16 cellular contexts compared by ENCODE assay signal in the genomic region with DNA sequence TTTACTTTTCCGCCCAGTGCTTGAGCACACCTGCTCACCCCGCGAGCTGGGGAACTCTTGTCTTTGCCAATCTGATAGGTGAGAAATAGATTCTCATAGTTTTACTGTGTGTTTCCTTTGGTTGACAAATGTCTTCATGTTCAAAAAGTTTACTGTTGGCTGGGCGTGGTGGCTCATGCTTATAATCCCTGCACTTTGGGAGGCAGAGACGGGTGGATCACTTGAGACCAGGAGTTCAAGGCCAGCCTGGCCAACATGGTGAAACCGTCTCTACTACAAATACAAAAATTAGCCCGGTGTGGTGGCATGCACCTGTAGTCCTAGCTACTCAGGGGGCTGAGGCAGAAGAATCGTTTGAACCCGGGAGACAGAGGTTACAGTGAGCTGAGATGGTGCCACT. TPM values are rescaled to one million over a fixed set of nuclear protein-coding genes. Genes with fewer than 3 reads are reported as not detected.
DNase-seq lines count a peak whose midpoint lies in the region; ATAC-seq, FAIRE-seq and TF ChIP-seq lines count a peak whose summit lies in the region.
"Had no signal": no experiment of that assay in that cellular context is flagged by ENCODE, and none has a peak within 500 bp of the region (broad histone marks: within the 10 kb centered on the region; RNA-seq: fewer than 3 reads in every experiment).

No MANE protein-coding gene starts in this region.

- intact Hi-C loops in HepG2 (cut with micrococcal nuclease; ENCODE audit: unreplicated experiment): loop anchor here (5.0 kb wide), 1 partner anchor 296 kb away; no protein-coding TSS in a partner anchor
- intact Hi-C loops in right lobe of liver (cut with DNase I): loop anchor here (5.0 to 10.0 kb wide), 4 partner anchors 227 to 386 kb away; a partner anchor contains a TSS
- intact Hi-C loops in PC-3 (cut with micrococcal nuclease): loop anchor here (1.0 kb wide), 1 partner anchor 314 kb away; no protein-coding TSS in a partner anchor
- intact Hi-C loops in endothelial cell of umbilical vein (cut with micrococcal nuclease): loop anchor here (5.0 kb wide), 1 partner anchor 626 kb away; no protein-coding TSS in a partner anchor

- ATAC-seq in HepG2: no peak
- no peak for ATAC-seq in right lobe of liver
- no peak for ATAC-seq in PC-3
- no peak for ATAC-seq in stimulated activated naive B cell treated with anti-CD40 and anti-IgM and Interleukin-4, amounts not matched to agents 10 μg/mL and 1 μg/mL and 100 μg/mL, for 72 hours (replicated peaks)
- no peak for ATAC-seq in HG02763 (IDR thresholded peaks at IDR 0.05; ENCODE audit: unreplicated experiment)

- BruUV-seq in HepG2 (replicated peaks; lab: Mats Ljungman, UMichigan) (no TSS peak), PC-3 (replicated peaks; lab: Mats Ljungman, UMichigan) (no TSS peak), endothelial cell of umbilical vein (replicated peaks; lab: Mats Ljungman, UMichigan) (no TSS peak)

- H3K27ac Mint-ChIP-seq in stimulated activated naive B cell treated with anti-CD40 and anti-IgM and Interleukin-4, amounts not matched to agents 10 μg/mL and 1 μg/mL and 100 μg/mL, for 72 hours: peak overlapping the region; percentile 14
- H3K27ac Mint-ChIP-seq: B cell had no signal

- peaks cover 18 to 28% of the 10 kb centered on the region in 2 donors for H3K36me3 Mint-ChIP-seq in stimulated activated naive B cell treated with anti-CD40 and anti-IgM and Interleukin-4, amounts not matched to agents 10 μg/mL and 1 μg/mL and 100 μg/mL, for 72 hours

- no peak overlapping the region for H2AFZ ChIP-seq in HepG2 (ENCODE audit: low read length)
- no peak overlapping the region for H2AFZ ChIP-seq in PC-3 (ENCODE audit: low read length)
- H2AFZ ChIP-seq in endothelial cell of umbilical vein (ENCODE audit: low read depth, low read length): no peak overlapping the region
- H2AFZ ChIP-seq: GM23248 had no signal

- FAIRE-seq in HepG2 (lab: Jason Lieb, UNC): peak; percentile 91
- FAIRE-seq in endothelial cell of umbilical vein (lab: Jason Lieb, UNC): peak; percentile 18
- no peak for FAIRE-seq in H54 (lab: Jason Lieb, UNC)

- no peaks in the 10 kb centered on the region for H4K20me1 ChIP-seq in HepG2 (ENCODE audit: insufficient read depth, low read length)
- peaks cover 32% of the 10 kb centered on the region for H4K20me1 ChIP-seq in PC-3 (ENCODE audit: low read length)
- H4K20me1 ChIP-seq in endothelial cell of umbilical vein (replicated peaks; ENCODE audit: control insufficient read depth, extremely low read depth, insufficient read depth, low read length): no peaks in the 10 kb centered on the region

- H3K4me3 Mint-ChIP-seq in stimulated activated naive B cell treated with anti-CD40 and anti-IgM and Interleukin-4, amounts not matched to agents 10 μg/mL and 1 μg/mL and 100 μg/mL, for 72 hours: no peak overlapping the region
- H3K4me3 Mint-ChIP-seq: B cell had no signal

- H3K36me3 ChIP-seq in HepG2 (replicated peaks in 1 of 2; ENCODE audit: control insufficient read depth in 1 of 2, insufficient read depth in 2 of 2, low read length in 2 of 2) (peaks cover 16 to 36% of the 10 kb centered on the region in 2 experiments), right lobe of liver (peaks cover 0 to 33% (median 16%) of the 10 kb centered on the region in 4 donors), PC-3 (ENCODE audit: low read depth, low read length) (peaks cover 32% of the 10 kb centered on the region), endothelial cell of umbilical vein (ENCODE audit: control insufficient read depth in 2 of 2, extremely low read depth in 1 of 2, insufficient read depth in 2 of 2, low read length in 2 of 2) (peaks cover 15 to 18% of the 10 kb centered on the region in 2 experiments)

- peaks cover 25% of the 10 kb centered on the region for H3F3A ChIP-seq in PC-3 (ENCODE audit: low read length, unreplicated experiment)

- no peak overlapping the region for H3K27ac ChIP-seq in HepG2 (ENCODE audit: extremely low read length, insufficient read depth, low read length)
- H3K27ac ChIP-seq in right lobe of liver: no peak overlapping the region
- peak overlapping the region; percentile 18 for H3K27ac ChIP-seq in PC-3 (ENCODE audit: low read length)
- no peak overlapping the region for H3K27ac ChIP-seq in endothelial cell of umbilical vein (ENCODE audit: insufficient read depth, low read depth, low read length)
- H3K27ac ChIP-seq: GM23248 had no signal

- no peaks in the 10 kb centered on the region for H3K27me3 Mint-ChIP-seq in stimulated activated naive B cell treated with anti-CD40 and anti-IgM and Interleukin-4, amounts not matched to agents 10 μg/mL and 1 μg/mL and 100 μg/mL, for 72 hours
- H3K27me3 Mint-ChIP-seq: B cell had no signal

- peak; percentile 50 for DNase-seq in HepG2 (ENCODE audit: low spot score)
- no peak for DNase-seq in right lobe of liver
- no peak for DNase-seq in PC-3
- DNase-seq in endothelial cell of umbilical vein (ENCODE audit: low read depth, low spot score): no peak
- no peak for DNase-seq in stimulated activated naive B cell treated with anti-CD40 and anti-IgM and Interleukin-4, amounts not matched to agents 10 μg/mL and 1 μg/mL and 100 μg/mL, for 72 hours
- DNase-seq in H54 (ENCODE audit: insufficient read length, low spot score): no peak
- no peak for DNase-seq in globus pallidus (ENCODE audit: low spot score)
- DNase-seq: ACHN, C1 segment of cervical spinal cord, Caco-2, GF-D8, GM23248, H7 had no signal

- peaks cover 10 to 35% of the 10 kb centered on the region in 2 experiments for H3K27me3 ChIP-seq in HepG2 (ENCODE audit: control insufficient read depth in 1 of 2, insufficient read depth in 2 of 2, low read length in 2 of 2)
- H3K27me3 ChIP-seq in right lobe of liver: no peaks in the 10 kb centered on the region
- H3K27me3 ChIP-seq in PC-3 (ENCODE audit: low read length): no peaks in the 10 kb centered on the region
- no peaks in the 10 kb centered on the region for H3K27me3 ChIP-seq in endothelial cell of umbilical vein (ENCODE audit: control insufficient read depth in 2 of 2, insufficient read depth in 2 of 2, low read length in 2 of 2)

- H3K9ac ChIP-seq in HepG2 (ENCODE audit: insufficient read depth, low read depth, low read length) (no peak overlapping the region), PC-3 (ENCODE audit: low read length) (no peak overlapping the region), endothelial cell of umbilical vein (replicated peaks; ENCODE audit: extremely low read depth, insufficient read depth, low read length) (no peak overlapping the region)
- H3K9ac ChIP-seq: GM23248 had no signal

- H3K4me2 ChIP-seq in HepG2 (ENCODE audit: low read depth, low read length) (no peak overlapping the region), PC-3 (ENCODE audit: low read length) (no peak overlapping the region), endothelial cell of umbilical vein (ENCODE audit: insufficient read depth, low read length) (no peak overlapping the region)

- CTCF ChIA-PET in HepG2 (lab: Yijun Ruan, JAX; ENCODE audit: low intra/inter-chr PET ratio, low total read pairs) (no interaction called here), PC-3 (lab: Charles Lee) (interaction anchor here (0.5 kb wide), 1 partner anchor 341 kb away, joined by 4 read pairs; no protein-coding TSS in a partner anchor), endothelial cell of umbilical vein (lab: Charles Lee) (interaction anchor here (1.1 to 10.5 kb wide), 4 partner anchors 223 to 366 kb away, joined by 4 to 565 read pairs (median 38); no protein-coding TSS in a partner anchor)

- POLR2A ChIA-PET in HepG2 (lab: Yijun Ruan, JAX) (interaction anchor here (4.8 kb wide), 1 partner anchor 10 kb away, joined by 38 read pairs; a partner anchor contains a TSS), PC-3 (lab: Charles Lee; ENCODE audit: unreplicated experiment) (interaction anchor here (0.6 kb wide), 1 partner anchor 807 kb away, joined by 5 read pairs; a partner anchor contains a TSS), endothelial cell of umbilical vein (lab: Charles Lee) (interaction anchor here (0.7 kb wide), 1 partner anchor 297 kb away, joined by 5 read pairs; no protein-coding TSS in a partner anchor)

- H3K79me2 ChIP-seq in HepG2 (ENCODE audit: insufficient read depth, low read length): no peaks in the 10 kb centered on the region
- H3K79me2 ChIP-seq in PC-3 (ENCODE audit: low read length): no peaks in the 10 kb centered on the region; the same call in 1 of the 2 replicates
- H3K79me2 ChIP-seq in endothelial cell of umbilical vein (ENCODE audit: control insufficient read depth, insufficient read depth, low read length): no peaks in the 10 kb centered on the region

- no peaks in the 10 kb centered on the region for H3K9me1 ChIP-seq in endothelial cell of umbilical vein (replicated peaks; ENCODE audit: control insufficient read depth, extremely low read depth, insufficient read depth, low read length)

- in situ Hi-C loops in HepG2 (cut with HindIII; ENCODE audit: extremely low pct_ligation_motif_present, low pct_unique_long_range_greater_than_20kb): loop anchor here (5.0 to 25.0 kb wide), 3 partner anchors 316 to 626 kb away; a partner anchor contains a TSS

- WGBS in HepG2 (ENCODE audit: low lambda C conversion rate): 17% methylated on average over 9 of the region's 9 CpGs
- WGBS in right lobe of liver (ENCODE audit: insufficient coverage, low coverage, low lambda C conversion rate, missing lambda C conversion rate): 46% methylated on average over 7 of the region's 9 CpGs

- H3K4me1 ChIP-seq in HepG2 (ENCODE audit: insufficient read depth, low read length) (peaks cover 49% of the 10 kb centered on the region), right lobe of liver (no peaks in the 10 kb centered on the region), PC-3 (ENCODE audit: insufficient read depth, low read length) (no peaks in the 10 kb centered on the region), endothelial cell of umbilical vein (ENCODE audit: control insufficient read depth, extremely low read depth, insufficient read depth, low read length) (peaks cover 3% of the 10 kb centered on the region)

- H3K4me1 Mint-ChIP-seq in stimulated activated naive B cell treated with anti-CD40 and anti-IgM and Interleukin-4, amounts not matched to agents 10 μg/mL and 1 μg/mL and 100 μg/mL, for 72 hours: peaks cover 13 to 24% of the 10 kb centered on the region in 2 donors

- no peaks in the 10 kb centered on the region for H3K9me2 ChIP-seq in PC-3 (replicated peaks; ENCODE audit: low read length)

- H3K9me3 Mint-ChIP-seq in stimulated activated naive B cell treated with anti-CD40 and anti-IgM and Interleukin-4, amounts not matched to agents 10 μg/mL and 1 μg/mL and 100 μg/mL, for 72 hours: no peaks in the 10 kb centered on the region
- H3K9me3 Mint-ChIP-seq: CD8-positive, alpha-beta memory T cell had no signal

- TF ChIP-seq RAD21 in HepG2 (CRISPR knock-in tag; IDR thresholded peaks at IDR 0.05): no peak; the same call in 1 of the 2 replicates

- TF ChIP-seq CTCF in HepG2 (CRISPR knock-in tag; IDR thresholded peaks at IDR 0.05): no peak
- TF ChIP-seq CTCF in right lobe of liver (IDR thresholded peaks at IDR 0.05): no peak
- TF ChIP-seq CTCF in PC-3 (conservative IDR thresholded peaks at IDR 0.05; ENCODE audit: low read depth, low read length): no peak
- no peak for TF ChIP-seq CTCF in endothelial cell of umbilical vein (IDR thresholded peaks at IDR 0.05; ENCODE audit: extremely low read depth in 1 of 2, insufficient read depth in 1 of 2, low read depth in 1 of 2, low read length in 2 of 2)

- peak in 1 of 2 experiments; percentile 42; a peak in 1 of 4 replicates for TF ChIP-seq EP300 in HepG2 (IDR thresholded peaks at IDR 0.05; ENCODE audit: low read depth in 2 of 2, low read length in 2 of 2)
- TF ChIP-seq EP300 in HepG2 (CRISPR knock-in tag; IDR thresholded peaks at IDR 0.05; ENCODE audit: borderline replicate concordance): no peak

- H3K4me3 ChIP-seq in HepG2 (replicated peaks in 1 of 3; ENCODE audit: insufficient read depth in 1 of 3, low read depth in 2 of 3, low read length in 3 of 3) (no peak overlapping the region), right lobe of liver (no peak overlapping the region), PC-3 (ENCODE audit: low read length) (no peak overlapping the region), endothelial cell of umbilical vein (replicated peaks in 1 of 3; ENCODE audit: insufficient read depth in 1 of 3, low read depth in 1 of 3, low read length in 3 of 3) (no peak overlapping the region)
- H3K4me3 ChIP-seq: GM23248 had no signal

- TF ChIP-seq POLR2A in HepG2 (IDR thresholded peaks at IDR 0.05; ENCODE audit: insufficient read depth in 1 of 2, low read depth in 2 of 2, low read length in 2 of 2): no peak
- no peak for TF ChIP-seq POLR2A in right lobe of liver (IDR thresholded peaks at IDR 0.05)
- TF ChIP-seq POLR2A in endothelial cell of umbilical vein (IDR thresholded peaks at IDR 0.05; ENCODE audit: low read depth, low read length): no peak
- TF ChIP-seq POLR2A in H54 (IDR thresholded peaks at IDR 0.05; ENCODE audit: low read depth, low read length): no peak

- dilution Hi-C loops in endothelial cell of umbilical vein (cut with MboI; ENCODE audit: extremely low pct_ligation_motif_present, low sequenced_read_pairs): no loop called here

- H3K9me3 ChIP-seq in HepG2 (ENCODE audit: low read length) (no peaks in the 10 kb centered on the region), right lobe of liver (no peaks in the 10 kb centered on the region), PC-3 (ENCODE audit: low read length) (no peaks in the 10 kb centered on the region), endothelial cell of umbilical vein (replicated peaks; ENCODE audit: control insufficient read depth, insufficient read depth, low read length) (no peaks in the 10 kb centered on the region)
- H3K9me3 ChIP-seq: Caco-2 had no signal

RNA-seq across cellular contexts. Expression of a gene that starts 10.3 kb away (rescaled TPM):
- total RNA-seq in HepG2 (2016; rRNA removed; fragmentation: Illumina TruSeq; extraction: Trizol) (371 and 422 TPM in 2 replicates), right lobe of liver (100 to 1,000 TPM in 2 of 6 experiments, 10 to 100 TPM in 4; 14.4 to 197 (median 28.6) TPM), PC-3 (2014; rRNA removed) (712 and 714 TPM in 2 replicates), endothelial cell of umbilical vein (104 and 109 TPM in 2 replicates)
- 747 and 845 TPM in 2 replicates for total RNA-seq in HepG2 (2016; cell fraction: cytosol; rRNA removed; fragmentation: Illumina TruSeq; extraction: Trizol; ENCODE audit: low read depth)
- 382 and 405 TPM in 2 replicates for total RNA-seq in HepG2 (2016; cell fraction: insoluble cytoplasmic fraction; rRNA removed; fragmentation: Illumina TruSeq; extraction: Trizol)
- 1,179 and 1,380 TPM in 2 replicates for total RNA-seq in HepG2 (2016; cell fraction: membrane; rRNA removed; fragmentation: Illumina TruSeq; extraction: Trizol)
- total RNA-seq in HepG2 (2016; cell fraction: nucleus; rRNA removed; fragmentation: Illumina TruSeq; extraction: Trizol): 154 and 170 TPM in 2 replicates
- polyA plus RNA-seq in HepG2 (2011; rRNA removed) (105 and 142 TPM in 2 replicates), endothelial cell of umbilical vein (94.8 and 132 TPM in 2 replicates)
- polyA plus RNA-seq in HepG2 (2011; cell fraction: cytosol; rRNA removed): 93.6 and 131 TPM in 2 replicates
- polyA plus RNA-seq in HepG2 (2011; cell fraction: nucleus; rRNA removed): 44.5 and 56.5 TPM in 2 replicates
- 108 and 109 TPM in 2 replicates for polyA plus RNA-seq in HepG2 (2012)
- 923 and 940 TPM in 2 replicates for polyA plus RNA-seq in HepG2 (2016; cell fraction: cytosol; fragmentation: Illumina TruSeq; extraction: Trizol; ENCODE audit: low read depth)
- polyA plus RNA-seq in HepG2 (2016; cell fraction: insoluble cytoplasmic fraction; fragmentation: Illumina TruSeq; extraction: Trizol; ENCODE audit: low read depth): 367 and 392 TPM in 2 replicates
- 1,008 and 1,080 TPM in 2 replicates for polyA plus RNA-seq in HepG2 (2016; cell fraction: membrane; fragmentation: Illumina TruSeq; extraction: Trizol; ENCODE audit: low read depth)
- polyA plus RNA-seq in HepG2 (2016; cell fraction: nucleus; fragmentation: Illumina TruSeq; extraction: Trizol; ENCODE audit: insufficient read depth, low read depth): 235 and 237 TPM in 2 replicates
- 64.0 and 223 TPM in 2 replicates for polyA minus RNA-seq in HepG2 (2011; rRNA and poly(A)+ RNA removed; ENCODE audit: low replicate concordance)
- polyA minus RNA-seq in HepG2 (2011; cell fraction: cytosol; rRNA and poly(A)+ RNA removed): 53.3 and 58.5 TPM in 2 replicates
- 32.7 and 35.2 TPM in 2 replicates for polyA minus RNA-seq in HepG2 (2011; cell fraction: nucleus; rRNA and poly(A)+ RNA removed)
- polyA plus RNA-seq in endothelial cell of umbilical vein (2011; cell fraction: cytosol; rRNA removed): 142 and 171 TPM in 2 replicates
- polyA plus RNA-seq in endothelial cell of umbilical vein (2011; cell fraction: nucleus; rRNA removed): 101 and 125 TPM in 2 replicates
- polyA plus RNA-seq in endothelial cell of umbilical vein (2012): 129 and 240 TPM in 2 replicates
- 116 and 149 TPM in 2 replicates for polyA minus RNA-seq in endothelial cell of umbilical vein
- 118 TPM for polyA minus RNA-seq in endothelial cell of umbilical vein (2011; cell fraction: cytosol; rRNA and poly(A)+ RNA removed)
- 29.3 and 45.7 TPM in 2 replicates for polyA minus RNA-seq in endothelial cell of umbilical vein (2011; cell fraction: nucleus; rRNA and poly(A)+ RNA removed)
